16 cellular contexts compared by ENCODE assay signal in the genomic region with DNA sequence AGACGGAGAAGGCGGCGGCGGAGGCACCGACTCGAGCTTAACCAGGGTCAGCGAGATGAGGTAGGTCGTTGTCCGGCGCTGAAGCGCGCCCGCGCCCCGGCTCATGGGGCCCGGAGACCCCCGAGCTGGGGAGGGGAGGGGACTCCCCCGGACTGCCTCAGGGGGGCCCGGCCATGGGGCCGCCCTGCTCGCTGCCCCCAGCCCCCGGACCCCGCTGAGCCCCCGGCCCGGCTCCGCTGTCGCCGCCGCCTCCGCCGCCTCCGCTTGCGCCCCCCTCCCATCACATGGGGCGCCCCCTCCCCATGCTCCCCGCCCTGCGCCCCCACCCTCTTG. TPM values are rescaled to one million over a fixed set of nuclear protein-coding genes. Genes with fewer than 3 reads are reported as not detected.
DNase-seq lines count a peak whose midpoint lies in the region; ATAC-seq, FAIRE-seq and TF ChIP-seq lines count a peak whose summit lies in the region.
"Had no signal": no experiment of that assay in that cellular context is flagged by ENCODE, and none has a peak within 500 bp of the region (broad histone marks: within the 10 kb centered on the region; RNA-seq: fewer than 3 reads in every experiment).

No MANE protein-coding gene starts in this region.

- H3K4me3 ChIP-seq in A549, result peak overlapping the region; percentile 60
- peak overlapping the region; percentile 38 to 54 for H3K4me3 ChIP-seq in Panc1 (ENCODE audit: low read depth in 2 of 2, low read length in 2 of 2)
- peak overlapping the region; percentile 2 for H3K4me3 ChIP-seq in fibroblast of mammary gland (ENCODE audit: control insufficient read depth, low read depth, low read length)

- TF ChIP-seq EP300 in A549 (IDR thresholded peaks at IDR 0.05), result no peak

- H3K36me3 ChIP-seq in Panc1 (ENCODE audit: control insufficient read depth, insufficient read depth, low read length), result peaks cover 3% of the 10 kb centered on the region; the same call in 1 of the 2 replicates

- no TSS peak for BruUV-seq in Panc1 (replicated peaks; lab: Mats Ljungman, UMichigan)

- FAIRE-seq in A549 (lab: Jason Lieb, UNC), result no peak
- FAIRE-seq: endometrium, kidney had no signal

- no CpG with 5 or more reads among the region's 36 CpGs for WGBS in A549 (ENCODE audit: missing lambda C conversion rate)

- peaks cover 27% of the 10 kb centered on the region for H3K4me1 ChIP-seq in A549
- peaks cover 7% of the 10 kb centered on the region; the same call in 1 of the 2 replicates for H3K4me1 ChIP-seq in Panc1 (ENCODE audit: control insufficient read depth, insufficient read depth, low read length)

- TF ChIP-seq RAD21 in A549 (conservative IDR thresholded peaks at IDR 0.05 in 1 of 2, IDR thresholded peaks at IDR 0.05 in 1 of 2), result no peak; a peak in 1 of 5 replicates

- POLR2A ChIA-PET in A549 (lab: Yijun Ruan, JAX) (interaction anchor here (1.5 kb wide), 1 partner anchor 12 kb away, joined by 6 read pairs; no protein-coding TSS in a partner anchor), Panc1 (lab: Charles Lee) (no interaction called here)
- POLR2A ChIA-PET in activated CD4-positive, alpha-beta memory T cell treated with anti-CD3 and anti-CD28 coated beads, Interleukin-2, amount 10 ng/mL, durations not matched to agents 7 days and 5 days (lab: Charles Lee), result no interaction called here

- TF ChIP-seq POLR2A in A549 (IDR thresholded peaks at IDR 0.05; ENCODE audit: low read length), result no peak

- H3K27me3 ChIP-seq in Panc1 (ENCODE audit: control insufficient read depth, insufficient read depth, low read length), result no peaks in the 10 kb centered on the region; the same call in 1 of the 2 replicates

- ATAC-seq in A549 (no peak), Panc1 (no peak)

- DNase-seq in A549 (ENCODE audit: low read depth in 1 of 2, low spot score in 1 of 2) (no peak), Panc1 (ENCODE audit: low read depth, low spot score) (no peak), fibroblast of mammary gland (ENCODE audit: low read depth) (no peak), osteocyte (ENCODE audit: extremely low spot score, unreplicated experiment) (no peak), NCI-H1436 treated with DMSO at 0.1 percent for 48 hours (lab: John Stamatoyannopoulos, UW) (no peak)
- DNase-seq in activated CD4-positive, CD25-positive, alpha-beta regulatory T cell treated with anti-CD3 and anti-CD28 coated beads, Interleukin-2, amount 50 U/mL, for 72 hours, result no peak
- DNase-seq in activated CD4-positive, alpha-beta T cell treated with anti-CD3 and anti-CD28 coated beads, Interleukin-2, amount 50 U/mL, for 1 hour, result no peak
- no peak for DNase-seq in activated CD4-positive, alpha-beta memory T cell treated with anti-CD3 and anti-CD28 coated beads, Interleukin-2, amount 10 ng/mL, durations not matched to agents 7 days and 5 days
- DNase-seq: activated CD8-positive, alpha-beta memory T cell treated with anti-CD3 and anti-CD28 coated beads, Interleukin-2, amount 50 U/mL, for 48 hours; KBM-7; kidney; NCI-H2081 treated with DMSO at 0.1 percent for 48 hours; T-helper 9 cell had no signal

- peak overlapping the region; percentile 100 for H3K4me2 ChIP-seq in A549

- TF ChIP-seq CTCF in A549 (IDR thresholded peaks at IDR 0.05) (no peak; the same call in 2 of the 3 replicates), Panc1 (IDR thresholded peaks at IDR 0.05) (peak; percentile 29; the same call in 1 of the 2 replicates), fibroblast of mammary gland (conservative IDR thresholded peaks at IDR 0.05; ENCODE audit: control insufficient read depth, insufficient read depth, low read depth, low read length) (no peak), osteocyte (IDR thresholded peaks at IDR 0.05) (no peak)

- H3K9me3 Mint-ChIP-seq in osteocyte (ENCODE audit: unreplicated experiment), result no peaks in the 10 kb centered on the region
- H3K9me3 Mint-ChIP-seq in activated CD4-positive, alpha-beta memory T cell treated with anti-CD3 and anti-CD28 coated beads, Interleukin-2, amount 10 ng/mL, durations not matched to agents 7 days and 5 days, result no peaks in the 10 kb centered on the region
- H3K9me3 Mint-ChIP-seq: nephron had no signal

- H3K9me3 ChIP-seq in A549, result no peaks in the 10 kb centered on the region
- no peaks in the 10 kb centered on the region for H3K9me3 ChIP-seq in Panc1 (ENCODE audit: control insufficient read depth, insufficient read depth, low read depth, low read length)

- H3K27ac Mint-ChIP-seq in osteocyte (ENCODE audit: unreplicated experiment), result no peak overlapping the region
- no peak overlapping the region for H3K27ac Mint-ChIP-seq in activated CD4-positive, alpha-beta memory T cell treated with anti-CD3 and anti-CD28 coated beads, Interleukin-2, amount 10 ng/mL, durations not matched to agents 7 days and 5 days
- H3K27ac Mint-ChIP-seq: B cell had no signal

- peak overlapping the region; percentile 39 to 80; a peak in 5 of 6 replicates for H3K27ac ChIP-seq in A549
- no peak overlapping the region for H3K27ac ChIP-seq in Panc1 (ENCODE audit: low read length)

- H3K27me3 Mint-ChIP-seq in osteocyte (ENCODE audit: unreplicated experiment), result peaks cover 71% of the 10 kb centered on the region
- H3K27me3 Mint-ChIP-seq in activated CD4-positive, alpha-beta memory T cell treated with anti-CD3 and anti-CD28 coated beads, Interleukin-2, amount 10 ng/mL, durations not matched to agents 7 days and 5 days, result no peaks in the 10 kb centered on the region
- H3K27me3 Mint-ChIP-seq: B cell had no signal

- CTCF ChIA-PET in A549 (lab: Yijun Ruan, JAX) (interaction anchor here (0.8 to 10.7 kb wide), 7 partner anchors 10 to 279 kb away, joined by 3 to 242 read pairs (median 7); no protein-coding TSS in a partner anchor), Panc1 (lab: Charles Lee) (no interaction called here)
- CTCF ChIA-PET in activated CD4-positive, alpha-beta memory T cell treated with anti-CD3 and anti-CD28 coated beads, Interleukin-2, amount 10 ng/mL, durations not matched to agents 7 days and 5 days (lab: Charles Lee), result no interaction called here

- H3K36me3 Mint-ChIP-seq in osteocyte (ENCODE audit: unreplicated experiment), result no peaks in the 10 kb centered on the region
- peaks cover 50% of the 10 kb centered on the region for H3K36me3 Mint-ChIP-seq in activated CD4-positive, alpha-beta memory T cell treated with anti-CD3 and anti-CD28 coated beads, Interleukin-2, amount 10 ng/mL, durations not matched to agents 7 days and 5 days (ENCODE audit: low read depth)

- H3K4me1 Mint-ChIP-seq in osteocyte (ENCODE audit: unreplicated experiment), result peaks cover 26% of the 10 kb centered on the region
- peaks cover 39% of the 10 kb centered on the region for H3K4me1 Mint-ChIP-seq in activated CD4-positive, alpha-beta memory T cell treated with anti-CD3 and anti-CD28 coated beads, Interleukin-2, amount 10 ng/mL, durations not matched to agents 7 days and 5 days

- intact Hi-C loops in Panc1 (cut with micrococcal nuclease; ENCODE audit: unreplicated experiment), result loop anchor here (5.0 kb wide), 1 partner anchor 156 kb away; no protein-coding TSS in a partner anchor

- peak overlapping the region; percentile 44 for H3K4me3 Mint-ChIP-seq in osteocyte (ENCODE audit: unreplicated experiment)
- no peak overlapping the region for H3K4me3 Mint-ChIP-seq in activated CD4-positive, alpha-beta memory T cell treated with anti-CD3 and anti-CD28 coated beads, Interleukin-2, amount 10 ng/mL, durations not matched to agents 7 days and 5 days
- H3K4me3 Mint-ChIP-seq: B cell had no signal

- in situ Hi-C loops in Panc1 (cut with HindIII; ENCODE audit: low pct_unique_long_range_greater_than_20kb, low sequenced_read_pairs), result no loop called here

RNA-seq across cellular contexts. Expression of a gene that starts 0.4 kb away (rescaled TPM):
- polyA plus RNA-seq in A549 (2011; rRNA removed) (0.26 and 0.36 TPM in 2 replicates), A549 (2017; fragmentation: RNase III; extraction: RNeasy Plus Mini Kit Qiagen cat#74134 plus additional on column Dnase treatment) (0.21 to 0.45 TPM (median 0.28 TPM) in 3 replicates)
- 0.17 and 0.30 TPM in 2 replicates for polyA plus RNA-seq in A549 (2012; cell fraction: cytosol; rRNA removed)
- polyA plus RNA-seq in A549 (2012; cell fraction: nucleus; rRNA removed), result 0.76 and 0.83 TPM in 2 replicates
- polyA minus RNA-seq in A549 (2011; rRNA and poly(A)+ RNA removed), result 0.58 and 0.74 TPM in 2 replicates
- total RNA-seq in Panc1 (2021; ENCODE audit: unreplicated experiment) (0.49 TPM), osteocyte (2.4 and 2.6 TPM in 2 replicates)
- 1.2 TPM for polyA plus RNA-seq in Panc1 (2012; ENCODE audit: insufficient read length)
- 10 to 100 TPM; 84.5 to 85.1 TPM for total RNA-seq in activated CD4-positive, alpha-beta memory T cell treated with anti-CD3 and anti-CD28 coated beads, Interleukin-2, amount 10 ng/mL, durations not matched to agents 7 days and 5 days

RNA-seq across cellular contexts. Expression of a gene that starts 6.7 kb away (rescaled TPM):
- polyA plus RNA-seq in A549 (2011; rRNA removed) (51.9 and 61.0 TPM in 2 replicates), A549 (2017; fragmentation: RNase III; extraction: RNeasy Plus Mini Kit Qiagen cat#74134 plus additional on column Dnase treatment) (20.6 to 27.1 TPM (median 22.8 TPM) in 3 replicates)
- polyA plus RNA-seq in A549 (2012; cell fraction: cytosol; rRNA removed), result 15.5 and 17.2 TPM in 2 replicates
- 11.0 and 15.4 TPM in 2 replicates for polyA plus RNA-seq in A549 (2012; cell fraction: nucleus; rRNA removed)
- 39.7 and 53.3 TPM in 2 replicates for polyA minus RNA-seq in A549 (2011; rRNA and poly(A)+ RNA removed)
- total RNA-seq in Panc1 (2021; ENCODE audit: unreplicated experiment) (17.5 TPM), osteocyte (36.2 and 37.4 TPM in 2 replicates)
- 16.4 TPM for polyA plus RNA-seq in Panc1 (2012; ENCODE audit: insufficient read length)
- total RNA-seq in activated CD4-positive, alpha-beta memory T cell treated with anti-CD3 and anti-CD28 coated beads, Interleukin-2, amount 10 ng/mL, durations not matched to agents 7 days and 5 days, result 10 to 100 TPM; 21.8 to 23.0 TPM

RNA-seq across cellular contexts. Expression of a gene that starts 14.0 kb away (rescaled TPM):
- polyA plus RNA-seq in A549 (2011; rRNA removed) (226 and 289 TPM in 2 replicates), A549 (2017; fragmentation: RNase III; extraction: RNeasy Plus Mini Kit Qiagen cat#74134 plus additional on column Dnase treatment) (226 to 255 TPM (median 229 TPM) in 3 replicates)
- 345 and 419 TPM in 2 replicates for polyA plus RNA-seq in A549 (2012; cell fraction: cytosol; rRNA removed)
- polyA plus RNA-seq in A549 (2012; cell fraction: nucleus; rRNA removed), result 211 and 266 TPM in 2 replicates
- 187 and 240 TPM in 2 replicates for polyA minus RNA-seq in A549 (2011; rRNA and poly(A)+ RNA removed)
- total RNA-seq in Panc1 (2021; ENCODE audit: unreplicated experiment) (201 TPM), osteocyte (137 and 142 TPM in 2 replicates)
- polyA plus RNA-seq in Panc1 (2012; ENCODE audit: insufficient read length), result 205 TPM
- 10 to 100 TPM; 87.7 to 88.6 TPM for total RNA-seq in activated CD4-positive, alpha-beta memory T cell treated with anti-CD3 and anti-CD28 coated beads, Interleukin-2, amount 10 ng/mL, durations not matched to agents 7 days and 5 days

RNA-seq across cellular contexts. Expression of a gene that starts 16.8 kb away (rescaled TPM):
- polyA plus RNA-seq in A549 (2011; rRNA removed) (7.2 and 8.4 TPM in 2 replicates), A549 (2017; fragmentation: RNase III; extraction: RNeasy Plus Mini Kit Qiagen cat#74134 plus additional on column Dnase treatment) (4.7 to 6.8 TPM (median 5.9 TPM) in 3 replicates)
- 4.5 and 5.5 TPM in 2 replicates for polyA plus RNA-seq in A549 (2012; cell fraction: cytosol; rRNA removed)
- polyA plus RNA-seq in A549 (2012; cell fraction: nucleus; rRNA removed), result 7.2 and 7.3 TPM in 2 replicates
- 7.7 and 9.8 TPM in 2 replicates for polyA minus RNA-seq in A549 (2011; rRNA and poly(A)+ RNA removed)
- total RNA-seq in Panc1 (2021; ENCODE audit: unreplicated experiment) (2.3 TPM), osteocyte (19.2 and 21.1 TPM in 2 replicates)
- polyA plus RNA-seq in Panc1 (2012; ENCODE audit: insufficient read length), result 1.7 TPM
- total RNA-seq in activated CD4-positive, alpha-beta memory T cell treated with anti-CD3 and anti-CD28 coated beads, Interleukin-2, amount 10 ng/mL, durations not matched to agents 7 days and 5 days, result 10 to 100 TPM; 29.2 to 31.4 TPM

RNA-seq across cellular contexts. Expression of a gene that starts 28.8 kb away (rescaled TPM):
- 1.8 and 1.9 TPM in 2 replicates for polyA plus RNA-seq in A549 (2011; rRNA removed)
- polyA plus RNA-seq in A549 (2012; cell fraction: cytosol; rRNA removed), result 2.6 and 3.0 TPM in 2 replicates
- polyA plus RNA-seq in A549 (2012; cell fraction: nucleus; rRNA removed), result 22.0 and 26.2 TPM in 2 replicates
- polyA plus RNA-seq in A549 (2017; fragmentation: RNase III; extraction: RNeasy Plus Mini Kit Qiagen cat#74134 plus additional on column Dnase treatment), result 1.9 to 2.9 TPM (median 2.3 TPM) in 3 replicates
- polyA minus RNA-seq in A549 (2011; rRNA and poly(A)+ RNA removed), result 1.5 and 2.0 TPM in 2 replicates
- 4.0 TPM for total RNA-seq in Panc1 (2021; ENCODE audit: unreplicated experiment)
- 4.3 TPM for polyA plus RNA-seq in Panc1 (2012; ENCODE audit: insufficient read length)
- 1.7 and 2.3 TPM in 2 replicates for total RNA-seq in osteocyte
- 1 to 10 TPM; 3.3 to 4.3 TPM for total RNA-seq in activated CD4-positive, alpha-beta memory T cell treated with anti-CD3 and anti-CD28 coated beads, Interleukin-2, amount 10 ng/mL, durations not matched to agents 7 days and 5 days

Comparison
In these comparisons a context has a peak if more than half of its experiments do, and no peak if none do; other contexts are left out.
1. H3K4me3 ChIP-seq: peak in every context shown above with its lines; median percentile 60 in A549; 46 in Panc1; 2 in fibroblast of mammary gland.
2. RNA of a gene that starts 0.4 kb away (total RNA-seq): 84.5 to 85.1 TPM in activated CD4-positive, alpha-beta memory T cell treated with anti-CD3 and anti-CD28 coated beads, Interleukin-2, amount 10 ng/mL, durations not matched to agents 7 days and 5 days; 2.4 to 2.6 TPM in osteocyte and 0.49 TPM in Panc1 (single experiment); every median in the first group is over 10 times any median in the second.